ENCODE assay signal across 8 cellular contexts in genomic region chr10:126013489-126014281, GRCh38.
DNase-seq lines count a peak whose midpoint lies in the region; ATAC-seq and TF ChIP-seq lines count a peak whose summit lies in the region.

No MANE protein-coding gene starts in this region.

- H3K4me1 ChIP-seq in lower lobe of right lung: no peaks in the 10 kb centered on the region

- TF ChIP-seq CTCF in AG10803 (conservative IDR thresholded peaks at IDR 0.05; ENCODE audit: low read length) (no peak), fibroblast of mammary gland (conservative IDR thresholded peaks at IDR 0.05; ENCODE audit: control insufficient read depth, insufficient read depth, low read depth, low read length) (no peak), lower lobe of right lung (IDR thresholded peaks at IDR 0.05) (no peak)

- DNase-seq in AG10803 (ENCODE audit: low read depth) (peak; percentile 51), NCI-H146 treated with DMSO at 0.1 percent for 48 hours (lab: John Stamatoyannopoulos, UW; ENCODE audit: unreplicated experiment) (peak; percentile 85), fibroblast of mammary gland (ENCODE audit: low read depth) (peak; percentile 92), NCI-H1694 treated with DMSO at 0.1 percent for 48 hours (lab: John Stamatoyannopoulos, UW) (no peak), lower lobe of right lung (no peak), NCI-H526 treated with DMSO at 0.1 percent for 48 hours (lab: John Stamatoyannopoulos, UW) (no peak)
- no peak for DNase-seq in activated T-helper 2 cell treated with anti-CD3 and anti-CD28 coated beads, Interferon-gamma antibody, Interleukin-2, Interleukin-4, amounts not matched to agents 10 μg/mL and 5 μg/mL and 100 μg/mL, durations not matched to agents 14 hours and 24 hours and 36 hours (ENCODE audit: low spot score)

- H3K36me3 ChIP-seq in lower lobe of right lung: no peaks in the 10 kb centered on the region

- intact Hi-C loops in lower lobe of right lung (cut with DNase I): no loop called here
- intact Hi-C loops in activated T-helper 2 cell treated with anti-CD3 and anti-CD28 coated beads, Interferon-gamma antibody, Interleukin-2, Interleukin-4, amounts not matched to agents 10 μg/mL and 5 μg/mL and 100 μg/mL, durations not matched to agents 14 hours and 24 hours and 36 hours (cut with micrococcal nuclease): no loop called here

- H3K4me1 Mint-ChIP-seq in activated T-helper 2 cell treated with anti-CD3 and anti-CD28 coated beads, Interferon-gamma antibody, Interleukin-2, Interleukin-4, amounts not matched to agents 10 μg/mL and 5 μg/mL and 100 μg/mL, durations not matched to agents 14 hours and 24 hours and 36 hours (ENCODE audit: low read depth): peaks cover 4% of the 10 kb centered on the region

- no peak overlapping the region for H3K27ac Mint-ChIP-seq in activated T-helper 2 cell treated with anti-CD3 and anti-CD28 coated beads, Interferon-gamma antibody, Interleukin-2, Interleukin-4, amounts not matched to agents 10 μg/mL and 5 μg/mL and 100 μg/mL, durations not matched to agents 14 hours and 24 hours and 36 hours

- H3K27ac ChIP-seq in lower lobe of right lung: no peak overlapping the region

- no peaks in the 10 kb centered on the region for H3K9me3 ChIP-seq in lower lobe of right lung

- peak; percentile 50 for ATAC-seq in GM18861 (IDR thresholded peaks at IDR 0.05; ENCODE audit: unreplicated experiment)
- no peak for ATAC-seq in lower lobe of right lung

- H3K27me3 ChIP-seq in lower lobe of right lung (ENCODE audit: low read depth): no peaks in the 10 kb centered on the region

- H3K4me3 Mint-ChIP-seq in activated T-helper 2 cell treated with anti-CD3 and anti-CD28 coated beads, Interferon-gamma antibody, Interleukin-2, Interleukin-4, amounts not matched to agents 10 μg/mL and 5 μg/mL and 100 μg/mL, durations not matched to agents 14 hours and 24 hours and 36 hours (ENCODE audit: low read depth): no peak overlapping the region

- no peaks in the 10 kb centered on the region for H3K36me3 Mint-ChIP-seq in activated T-helper 2 cell treated with anti-CD3 and anti-CD28 coated beads, Interferon-gamma antibody, Interleukin-2, Interleukin-4, amounts not matched to agents 10 μg/mL and 5 μg/mL and 100 μg/mL, durations not matched to agents 14 hours and 24 hours and 36 hours (ENCODE audit: low read depth)

- no peaks in the 10 kb centered on the region for H3K27me3 Mint-ChIP-seq in activated T-helper 2 cell treated with anti-CD3 and anti-CD28 coated beads, Interferon-gamma antibody, Interleukin-2, Interleukin-4, amounts not matched to agents 10 μg/mL and 5 μg/mL and 100 μg/mL, durations not matched to agents 14 hours and 24 hours and 36 hours (ENCODE audit: low read depth)

- H3K4me3 ChIP-seq in AG10803 (ENCODE audit: low read length): no peak overlapping the region
- no peak overlapping the region for H3K4me3 ChIP-seq in fibroblast of mammary gland (ENCODE audit: control insufficient read depth, low read depth, low read length)
- H3K4me3 ChIP-seq in lower lobe of right lung: no peak overlapping the region

- no peaks in the 10 kb centered on the region for H3K9me3 Mint-ChIP-seq in activated T-helper 2 cell treated with anti-CD3 and anti-CD28 coated beads, Interferon-gamma antibody, Interleukin-2, Interleukin-4, amounts not matched to agents 10 μg/mL and 5 μg/mL and 100 μg/mL, durations not matched to agents 14 hours and 24 hours and 36 hours

Comparison
In these comparisons a context has a peak if more than half of its experiments do, and no peak if none do; other contexts are left out.
1. DNase-seq: peak in AG10803 (single experiment), NCI-H146 treated with DMSO at 0.1 percent for 48 hours (single experiment) and fibroblast of mammary gland (single experiment); none in NCI-H1694 treated with DMSO at 0.1 percent for 48 hours (single experiment), lower lobe of right lung (single experiment), NCI-H526 treated with DMSO at 0.1 percent for 48 hours (single experiment) and activated T-helper 2 cell treated with anti-CD3 and anti-CD28 coated beads, Interferon-gamma antibody, Interleukin-2, Interleukin-4, amounts not matched to agents 10 μg/mL and 5 μg/mL and 100 μg/mL, durations not matched to agents 14 hours and 24 hours and 36 hours (single experiment).